ENCODE assay signal across 8 cellular contexts in genomic region chr14:49692191-49692757, GRCh38. TPM values are rescaled to one million over a fixed set of nuclear protein-coding genes. Genes with fewer than 3 reads are reported as not detected.
DNase-seq lines count a peak whose midpoint lies in the region; ATAC-seq and TF ChIP-seq lines count a peak whose summit lies in the region.

No MANE protein-coding gene starts in this region.

- H3K9me3 Mint-ChIP-seq in CD4-positive, alpha-beta T cell = no peaks in the 10 kb centered on the region
- H3K9me3 Mint-ChIP-seq in endothelial cell (ENCODE audit: unreplicated experiment) = no peaks in the 10 kb centered on the region

- peaks cover 9% of the 10 kb centered on the region for H3K36me3 Mint-ChIP-seq in CD4-positive, alpha-beta T cell (ENCODE audit: low read depth)
- peaks cover under 1% of the 10 kb centered on the region for H3K36me3 Mint-ChIP-seq in endothelial cell (ENCODE audit: low read depth, unreplicated experiment)

- POLR2A ChIA-PET in CD4-positive, alpha-beta T cell (lab: Charles Lee) = interaction anchor here (1.0 to 2.9 kb wide), 9 partner anchors 18 to 424 kb away, joined by 3 to 34 read pairs (median 6); partner anchors contain the start of genes DNAAF2, KLHDC2, MGAT2 and NEMF
- POLR2A ChIA-PET in OCI-LY7 (lab: Charles Lee) = interaction anchor here (0.6 to 1.2 kb wide), 6 partner anchors 14 to 631 kb away, joined by 3 to 5 read pairs (median 3); no protein-coding TSS in a partner anchor

- peak overlapping the region; percentile 60 for H3K27ac ChIP-seq in CD4-positive, alpha-beta T cell (ENCODE audit: low read depth, low read length)
- H3K27ac ChIP-seq in OCI-LY7 (ENCODE audit: low read depth, low read length, poor library complexity, severe bottlenecking) (no peak overlapping the region), ovary (peak overlapping the region; percentile 78 to 97)

- H3K4me1 ChIP-seq in OCI-LY7 (ENCODE audit: insufficient read depth, low read length, poor library complexity, severe bottlenecking) = peaks cover 26% of the 10 kb centered on the region
- H3K4me1 ChIP-seq in ovary (ENCODE audit: insufficient read depth) = peaks cover 8% of the 10 kb centered on the region

- TF ChIP-seq CTCF in CD4-positive, alpha-beta T cell (IDR thresholded peaks at IDR 0.05) = no peak
- TF ChIP-seq CTCF in OCI-LY7 (conservative IDR thresholded peaks at IDR 0.05; ENCODE audit: low read length) = no peak
- TF ChIP-seq CTCF in endothelial cell (IDR thresholded peaks at IDR 0.05; ENCODE audit: unreplicated experiment) = no peak
- TF ChIP-seq CTCF in ovary (IDR thresholded peaks at IDR 0.05) = no peak

- no peak for ATAC-seq in CD4-positive, alpha-beta T cell (ENCODE audit: poor library complexity)
- ATAC-seq in HG03196 (IDR thresholded peaks at IDR 0.05; ENCODE audit: unreplicated experiment) = no peak

- TF ChIP-seq EP300 in ovary (IDR thresholded peaks at IDR 0.05) = no peak

- peak overlapping the region; percentile 86 for H2AFZ ChIP-seq in OCI-LY7 (ENCODE audit: low read length)

- peak overlapping the region; percentile 68 for H3K4me2 ChIP-seq in OCI-LY7 (ENCODE audit: low read length)

- no peak for TF ChIP-seq POLR2A in ovary (IDR thresholded peaks at IDR 0.05)

- DNase-seq in CD4-positive, alpha-beta T cell = no peak
- no peak for DNase-seq in OCI-LY7 (ENCODE audit: low spot score)
- no peak for DNase-seq in endothelial cell (ENCODE audit: low spot score)
- no peak for DNase-seq in ovary
- DNase-seq in stimulated activated CD4-positive, alpha-beta T cell treated with anti-CD3 and anti-CD28 coated beads, Interleukin-1b, Interleukin-23, amount 100 ng/mL, for 48 hours = no peak
- DNase-seq in activated CD8-positive, alpha-beta memory T cell treated with anti-CD3 and anti-CD28 coated beads, Interleukin-2, amount 50 U/mL, for 4 hours = no peak
- DNase-seq in GM19240 (ENCODE audit: insufficient read length, low spot score) = no peak

- peaks cover 3% of the 10 kb centered on the region; the same call in 1 of the 2 replicates for H3K79me2 ChIP-seq in OCI-LY7 (ENCODE audit: insufficient read depth, low read depth, low read length)

- no peaks in the 10 kb centered on the region for H4K20me1 ChIP-seq in OCI-LY7 (ENCODE audit: insufficient read depth, low read length)

- H3K27ac Mint-ChIP-seq in CD4-positive, alpha-beta T cell = peak overlapping the region; percentile 88
- peak overlapping the region; percentile 39 for H3K27ac Mint-ChIP-seq in endothelial cell (ENCODE audit: unreplicated experiment)

- no peaks in the 10 kb centered on the region for H3K9me2 ChIP-seq in OCI-LY7 (ENCODE audit: insufficient read depth, low read length)

- H3K9me3 ChIP-seq in CD4-positive, alpha-beta T cell (ENCODE audit: control insufficient read depth, low read length) = no peaks in the 10 kb centered on the region
- H3K9me3 ChIP-seq in OCI-LY7 (ENCODE audit: low read length) (no peaks in the 10 kb centered on the region), ovary (no peaks in the 10 kb centered on the region)

- H3K4me3 Mint-ChIP-seq in CD4-positive, alpha-beta T cell = peak overlapping the region; percentile 97
- H3K4me3 Mint-ChIP-seq in endothelial cell (ENCODE audit: unreplicated experiment) = peak overlapping the region; percentile 83

- H3K36me3 ChIP-seq in OCI-LY7 (ENCODE audit: insufficient read depth, low read length) = no peaks in the 10 kb centered on the region
- H3K36me3 ChIP-seq in ovary = no peaks in the 10 kb centered on the region

- CTCF ChIA-PET in CD4-positive, alpha-beta T cell (lab: Charles Lee) = interaction anchor here (0.8 to 1.6 kb wide), 4 partner anchors 17 to 105 kb away, joined by 3 to 5 read pairs (median 4); partner anchors contain the start of genes KLHDC2 and RPS29
- CTCF ChIA-PET in OCI-LY7 (lab: Charles Lee; ENCODE audit: unreplicated experiment) = no interaction called here

- intact Hi-C loops in CD4-positive, alpha-beta T cell (cut with DNase I, micrococcal nuclease) = loop anchor here (5.0 kb wide), 3 partner anchors 60 to 105 kb away; partner anchors contain the start of genes KLHDC2 (in 1 of the 2) and RPS29 (in 1 of the 2)
- intact Hi-C loops in OCI-LY7 (cut with micrococcal nuclease; ENCODE audit: unreplicated experiment) = no loop called here
- intact Hi-C loops in ovary (cut with DNase I) = loop anchor here in 2 of 4 donors (2.0 to 10.0 kb wide), 2 partner anchors 59 to 73 kb away; partner anchors contain the start of gene KLHDC2 (in 1 of the 2)

- WGBS in ovary, 3 donors = 45 to 56% (median 48%) methylated on average over 6 of the region's 6 CpGs

- no peaks in the 10 kb centered on the region for H3K27me3 ChIP-seq in CD4-positive, alpha-beta T cell (ENCODE audit: control insufficient read depth, insufficient read depth, low read length)
- no peaks in the 10 kb centered on the region for H3K27me3 ChIP-seq in ovary

- no peaks in the 10 kb centered on the region for H3K27me3 Mint-ChIP-seq in CD4-positive, alpha-beta T cell
- H3K27me3 Mint-ChIP-seq in endothelial cell (ENCODE audit: unreplicated experiment) = no peaks in the 10 kb centered on the region

- H3K4me3 ChIP-seq in OCI-LY7 (ENCODE audit: low read depth, low read length, poor library complexity, severe bottlenecking) (peak overlapping the region; percentile 66), ovary (peak overlapping the region; percentile 76)

- no TSS peak for BruUV-seq in OCI-LY7 (replicated peaks; lab: Mats Ljungman, UMichigan)

- peaks cover 55% of the 10 kb centered on the region for H3K4me1 Mint-ChIP-seq in CD4-positive, alpha-beta T cell (ENCODE audit: low read depth)
- H3K4me1 Mint-ChIP-seq in endothelial cell (ENCODE audit: unreplicated experiment) = peaks cover 17% of the 10 kb centered on the region

RNA-seq across cellular contexts. Expression of gene KLHDC1, which starts 0.6 kb away (rescaled TPM):
- total RNA-seq in CD4-positive, alpha-beta T cell = 10 to 100 TPM in 1 of 2 experiments, 1 to 10 TPM in 1; 9.8 to 11.8 TPM
- total RNA-seq in OCI-LY7 (2014; rRNA removed; shearing (Covaris generic)) = 0.25 and 0.26 TPM in 2 replicates
- total RNA-seq in OCI-LY7 (2022) (0.37 TPM in 1 of 2 replicates, not detected in the other), endothelial cell (ENCODE audit: unreplicated experiment) (1.6 TPM), ovary (10 to 100 TPM in 6 of 7 donors, 1 to 10 TPM in 1; 8.6 to 22.9 (median 19.3) TPM)
- polyA plus RNA-seq in ovary = 1 to 10 TPM; 6.7 to 8.3 TPM

RNA-seq across cellular contexts. Expression of gene POLE2, which starts 4.3 kb away (rescaled TPM):
- 1 to 10 TPM; 1.2 to 1.4 TPM for total RNA-seq in CD4-positive, alpha-beta T cell
- 26.3 and 28.6 TPM in 2 replicates for total RNA-seq in OCI-LY7 (2014; rRNA removed; shearing (Covaris generic))
- total RNA-seq in OCI-LY7 (2022) (30.3 and 36.8 TPM in 2 replicates), endothelial cell (ENCODE audit: unreplicated experiment) (6.7 TPM), ovary (1 to 10 TPM; 1.6 to 5.0 (median 2.5) TPM)
- polyA plus RNA-seq in ovary = 1 to 10 TPM; 1.6 to 2.5 TPM

RNA-seq across cellular contexts. Expression of gene DNAAF2, which starts 57.2 kb away (rescaled TPM):
- total RNA-seq in CD4-positive, alpha-beta T cell = 1 to 10 TPM; 7.5 to 8.0 TPM
- 14.7 and 17.2 TPM in 2 replicates for total RNA-seq in OCI-LY7 (2014; rRNA removed; shearing (Covaris generic))
- 9.7 and 11.6 TPM in 2 replicates for total RNA-seq in OCI-LY7 (2022)
- total RNA-seq in endothelial cell (ENCODE audit: unreplicated experiment) = 8.6 TPM
- total RNA-seq in ovary = 10 to 100 TPM in 2 of 7 donors, 1 to 10 TPM in 5; 5.5 to 19.3 (median 6.8) TPM
- polyA plus RNA-seq in ovary = 1 to 10 TPM; 3.3 to 5.5 TPM
